7 cellular contexts compared by ENCODE assay signal in the genomic region with DNA sequence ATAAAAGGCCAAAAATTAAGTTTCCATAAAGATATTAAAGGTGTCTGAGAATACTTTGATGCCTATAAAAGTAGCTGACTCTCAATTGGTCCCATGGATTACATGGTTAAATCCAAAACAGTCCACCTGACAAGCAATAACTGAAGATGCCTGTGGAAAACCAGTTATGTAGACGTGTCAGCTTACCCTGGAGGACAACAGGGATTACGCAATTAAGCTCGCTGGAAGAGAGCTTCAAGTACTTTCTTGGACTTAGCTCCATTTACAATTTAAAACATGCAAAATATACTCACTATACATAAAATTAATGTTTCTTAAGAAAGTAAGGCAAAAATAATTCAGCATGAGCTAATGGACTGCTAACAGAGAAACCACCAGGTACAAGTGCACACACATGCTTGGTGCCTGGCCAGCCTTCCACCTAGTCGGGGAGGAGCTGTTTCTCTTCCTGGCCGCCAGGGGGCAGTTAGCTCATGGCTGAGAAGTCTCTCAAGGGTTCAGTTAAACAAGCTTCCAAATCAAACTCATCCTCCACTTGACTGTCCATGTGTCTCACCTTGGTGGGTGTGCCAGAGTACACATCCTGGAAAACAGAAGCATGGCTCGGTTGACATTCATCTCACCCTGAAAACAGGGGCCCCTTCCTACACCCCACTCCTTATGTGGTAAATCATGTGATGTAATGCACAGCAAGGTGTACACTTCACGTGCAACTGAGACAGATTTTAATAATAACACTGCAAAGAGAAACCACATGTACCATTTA. TPM values are rescaled to one million over a fixed set of nuclear protein-coding genes. Genes with fewer than 3 reads are reported as not detected.
DNase-seq lines count a peak whose midpoint lies in the region; ATAC-seq lines count a peak whose summit lies in the region.

No MANE protein-coding gene starts in this region.

- peaks cover 63% of the 10 kb centered on the region for H3K36me3 Mint-ChIP-seq in activated CD4-positive, alpha-beta T cell treated with anti-CD3 and anti-CD28 coated beads, Interleukin-2, amount 10 ng/mL, durations not matched to agents 7 days and 5 days (ENCODE audit: low read depth)

- H3K18ac ChIP-seq in mesenchymal stem cell (ENCODE audit: low read depth in 1 of 2, low read length in 2 of 2): no peak overlapping the region

- 65% methylated on average over 7 of the region's 7 CpGs for WGBS in mesenchymal stem cell

- H4K91ac ChIP-seq in mesenchymal stem cell (ENCODE audit: low read length): no peak overlapping the region

- peaks cover 67 to 73% of the 10 kb centered on the region in 2 experiments for H3K36me3 ChIP-seq in mesenchymal stem cell (ENCODE audit: control insufficient read depth in 1 of 2, insufficient read depth in 2 of 2, low read depth in 1 of 2, low read length in 2 of 2)

- ATAC-seq in GM18498 (IDR thresholded peaks at IDR 0.05; ENCODE audit: unreplicated experiment): peak; percentile 74
- ATAC-seq in HG03342 (IDR thresholded peaks at IDR 0.05; ENCODE audit: unreplicated experiment): peak; percentile 70

- H2BK5ac ChIP-seq in mesenchymal stem cell (ENCODE audit: low read depth, low read length, poor library complexity, severe bottlenecking): no peak overlapping the region

- peaks cover 11% of the 10 kb centered on the region for H3K4me1 Mint-ChIP-seq in activated CD4-positive, alpha-beta T cell treated with anti-CD3 and anti-CD28 coated beads, Interleukin-2, amount 10 ng/mL, durations not matched to agents 7 days and 5 days

- H3K9ac ChIP-seq in mesenchymal stem cell (ENCODE audit: low read length): no peak overlapping the region

- H3K23ac ChIP-seq in mesenchymal stem cell (ENCODE audit: low read length in 2 of 2): no peak overlapping the region

- no peak overlapping the region for H2BK12ac ChIP-seq in mesenchymal stem cell (ENCODE audit: low read length in 2 of 2)

- H2AFZ ChIP-seq in mesenchymal stem cell (ENCODE audit: low read depth, low read length): no peak overlapping the region

- no peaks in the 10 kb centered on the region for H3K9me3 ChIP-seq in mesenchymal stem cell (ENCODE audit: control insufficient read depth, low read length)

- no peak overlapping the region for H2BK120ac ChIP-seq in mesenchymal stem cell (ENCODE audit: low read depth, low read length)

- H3K79me1 ChIP-seq in mesenchymal stem cell (replicated peaks; ENCODE audit: low read length, poor library complexity, severe bottlenecking): peaks cover 28% of the 10 kb centered on the region

- no peak overlapping the region for H3K4me3 Mint-ChIP-seq in activated CD4-positive, alpha-beta T cell treated with anti-CD3 and anti-CD28 coated beads, Interleukin-2, amount 10 ng/mL, durations not matched to agents 7 days and 5 days

- H3K4me3 ChIP-seq in mesenchymal stem cell (ENCODE audit: insufficient read depth in 1 of 2, low read depth in 1 of 2, low read length in 2 of 2): no peak overlapping the region

- POLR2A ChIA-PET in activated CD4-positive, alpha-beta T cell treated with anti-CD3 and anti-CD28 coated beads, Interleukin-2, amount 10 ng/mL, durations not matched to agents 7 days and 5 days (lab: Charles Lee): interaction anchor here (0.6 to 1.1 kb wide), 3 partner anchors 17 to 38 kb away, joined by 3 read pairs; a partner anchor contains a TSS

- H2AK5ac ChIP-seq in mesenchymal stem cell (ENCODE audit: low read length, severe bottlenecking): no peak overlapping the region

- no peak overlapping the region for H2BK15ac ChIP-seq in mesenchymal stem cell (ENCODE audit: low read depth, poor library complexity, severe bottlenecking)

- H3K27me3 Mint-ChIP-seq in activated CD4-positive, alpha-beta T cell treated with anti-CD3 and anti-CD28 coated beads, Interleukin-2, amount 10 ng/mL, durations not matched to agents 7 days and 5 days: no peaks in the 10 kb centered on the region

- H3K4ac ChIP-seq in mesenchymal stem cell (ENCODE audit: low read depth in 1 of 2, low read length in 2 of 2): no peak overlapping the region

- no peak overlapping the region for H3K14ac ChIP-seq in mesenchymal stem cell (ENCODE audit: low read length in 2 of 2)

- H3K27me3 ChIP-seq in mesenchymal stem cell (ENCODE audit: control insufficient read depth in 1 of 2, insufficient read depth in 1 of 2, low read length in 2 of 2): no peaks in the 10 kb centered on the region

- no peak overlapping the region for H3K4me2 ChIP-seq in mesenchymal stem cell (ENCODE audit: low read length, poor library complexity, severe bottlenecking)

- H3K27ac ChIP-seq in mesenchymal stem cell (ENCODE audit: low read length, poor library complexity, severe bottlenecking): no peak overlapping the region

- no peaks in the 10 kb centered on the region for H3K9me3 Mint-ChIP-seq in activated CD4-positive, alpha-beta T cell treated with anti-CD3 and anti-CD28 coated beads, Interleukin-2, amount 10 ng/mL, durations not matched to agents 7 days and 5 days

- H3K4me1 ChIP-seq in mesenchymal stem cell (ENCODE audit: control insufficient read depth, insufficient read depth, low read depth, low read length): no peaks in the 10 kb centered on the region

- H3K27ac Mint-ChIP-seq in activated CD4-positive, alpha-beta T cell treated with anti-CD3 and anti-CD28 coated beads, Interleukin-2, amount 10 ng/mL, durations not matched to agents 7 days and 5 days: peak overlapping the region; percentile 61

- CTCF ChIA-PET in activated CD4-positive, alpha-beta T cell treated with anti-CD3 and anti-CD28 coated beads, Interleukin-2, amount 10 ng/mL, durations not matched to agents 7 days and 5 days (lab: Charles Lee): interaction anchor here (0.8 to 6.9 kb wide), 17 partner anchors 8 to 262 kb away, joined by 3 to 94 read pairs (median 5); a partner anchor contains a TSS

- DNase-seq in NCI-H748 (lab: John Stamatoyannopoulos, UW; ENCODE audit: unreplicated experiment) (peak; percentile 48), dermis microvascular lymphatic vessel endothelial cell (ENCODE audit: low read depth in 2 of 2) (peak; percentile 62 to 82), mesenchymal stem cell (peak; percentile 81)
- peak; percentile 81 for DNase-seq in activated CD4-positive, alpha-beta T cell treated with anti-CD3 and anti-CD28 coated beads, Interleukin-2, amount 10 ng/mL, durations not matched to agents 7 days and 5 days
- DNase-seq in stimulated activated CD8-positive, alpha-beta memory T cell treated with anti-CD3 and anti-CD28 coated beads, Interleukin-15, amount 100 ng/mL, for 48 hours (ENCODE audit: low read depth in 2 of 2): peak; percentile 46 to 56

- H4K8ac ChIP-seq in mesenchymal stem cell (ENCODE audit: low read length): no peak overlapping the region

RNA-seq across cellular contexts. Expression of a gene that starts 9.2 kb away (rescaled TPM):
- total RNA-seq in activated CD4-positive, alpha-beta T cell treated with anti-CD3 and anti-CD28 coated beads, Interleukin-2, amount 10 ng/mL, durations not matched to agents 7 days and 5 days: 1 to 10 TPM in 1 of 2 experiments, under 1 TPM in 1; 0.99 to 1.6 TPM
- 0.26 and 1.4 TPM in 2 replicates for total RNA-seq in dermis microvascular lymphatic vessel endothelial cell
- polyA plus RNA-seq in mesenchymal stem cell (2013, experiment 1 of 2): 1.2 TPM
- polyA plus RNA-seq in mesenchymal stem cell (2013, experiment 2 of 2): 0.95 TPM

RNA-seq across cellular contexts. Expression of a gene that starts 18.8 kb away (rescaled TPM):
- 100 to 1,000 TPM; 116 to 137 TPM for total RNA-seq in activated CD4-positive, alpha-beta T cell treated with anti-CD3 and anti-CD28 coated beads, Interleukin-2, amount 10 ng/mL, durations not matched to agents 7 days and 5 days
- total RNA-seq in dermis microvascular lymphatic vessel endothelial cell: 49.3 and 56.8 TPM in 2 replicates
- 45.8 TPM for polyA plus RNA-seq in mesenchymal stem cell (2013, experiment 1 of 2)
- polyA plus RNA-seq in mesenchymal stem cell (2013, experiment 2 of 2): 48.7 TPM

RNA-seq across cellular contexts. Expression of a gene that starts 27.8 kb away (rescaled TPM):
- total RNA-seq in activated CD4-positive, alpha-beta T cell treated with anti-CD3 and anti-CD28 coated beads, Interleukin-2, amount 10 ng/mL, durations not matched to agents 7 days and 5 days: 10 to 100 TPM; 20.9 to 22.3 TPM
- 19.8 and 35.1 TPM in 2 replicates for total RNA-seq in dermis microvascular lymphatic vessel endothelial cell
- 22.0 TPM for polyA plus RNA-seq in mesenchymal stem cell (2013, experiment 1 of 2)
- 22.8 TPM for polyA plus RNA-seq in mesenchymal stem cell (2013, experiment 2 of 2)

RNA-seq across cellular contexts. Expression of a gene that starts 28.0 kb away (rescaled TPM):
- total RNA-seq in activated CD4-positive, alpha-beta T cell treated with anti-CD3 and anti-CD28 coated beads, Interleukin-2, amount 10 ng/mL, durations not matched to agents 7 days and 5 days: 100 to 1,000 TPM; 301 to 305 TPM
- 9.6 and 13.9 TPM in 2 replicates for total RNA-seq in dermis microvascular lymphatic vessel endothelial cell
- 11.9 TPM for polyA plus RNA-seq in mesenchymal stem cell (2013, experiment 1 of 2)
- 10.9 TPM for polyA plus RNA-seq in mesenchymal stem cell (2013, experiment 2 of 2)
